In the genomic region with DNA sequence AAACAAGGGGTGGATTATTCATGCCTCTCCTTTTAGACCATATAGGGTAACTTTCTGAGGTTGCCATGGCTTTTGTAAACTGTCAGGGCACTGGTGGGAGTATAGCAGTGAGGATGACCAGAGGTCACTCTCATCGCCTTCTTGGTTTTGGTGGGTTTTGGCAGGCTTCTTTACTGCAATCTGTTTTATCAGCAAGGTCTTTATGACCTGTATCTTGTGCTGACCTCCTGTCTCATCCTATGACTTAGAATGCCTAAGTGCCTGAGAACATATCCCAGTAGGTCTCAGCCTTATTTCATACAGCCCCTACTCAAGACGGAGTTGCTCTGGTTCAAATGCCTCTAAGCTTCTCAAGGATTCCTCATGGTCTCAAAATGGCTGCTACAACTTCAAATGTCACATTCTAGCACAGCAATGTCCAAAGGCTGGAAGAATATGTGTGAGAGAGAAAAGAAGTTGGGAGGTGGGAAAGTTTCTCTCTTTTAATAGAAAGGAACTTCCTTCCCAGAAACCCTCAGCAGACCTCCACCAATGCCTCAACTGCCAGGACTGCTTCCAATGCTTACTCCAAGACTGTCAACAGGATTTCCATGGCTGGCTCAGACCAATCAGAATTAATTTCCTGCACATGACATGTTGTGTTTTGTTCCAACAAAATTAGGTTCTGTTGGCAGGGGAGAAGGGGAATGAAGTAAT, we compare ENCODE assay signal across 1 cellular context.
TF ChIP-seq lines count a peak whose summit lies in the region.

No MANE protein-coding gene starts in this region.

TF ChIP-seq in endothelial cell of umbilical vein, 7 proteins besides CTCF, POLR2A, EP300 and RAD21:
- TF ChIP-seq JUN (IDR thresholded peaks at IDR 0.05; ENCODE audit: borderline replicate concordance, insufficient read depth, insufficient read length, low read depth) (no peak), MYC (IDR thresholded peaks at IDR 0.05; ENCODE audit: low read depth, low read length) (no peak), FOS (IDR thresholded peaks at IDR 0.05; ENCODE audit: borderline replicate concordance, insufficient read depth, low read length) (no peak), GATA2 (IDR thresholded peaks at IDR 0.05; ENCODE audit: insufficient read depth, insufficient read length, low read depth, low read length) (no peak), POLR2AphosphoS5 (IDR thresholded peaks at IDR 0.05; ENCODE audit: insufficient read depth, low read depth, low read length) (no peak), EZH2 (IDR thresholded peaks at IDR 0.05; ENCODE audit: borderline replicate concordance, low read depth, low read length, severe bottlenecking) (no peak)
- TF ChIP-seq, protein P1, sequence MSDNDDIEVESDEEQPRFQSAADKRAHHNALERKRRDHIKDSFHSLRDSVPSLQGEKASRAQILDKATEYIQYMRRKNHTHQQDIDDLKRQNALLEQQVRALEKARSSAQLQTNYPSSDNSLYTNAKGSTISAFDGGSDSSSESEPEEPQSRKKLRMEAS (IDR thresholded peaks at IDR 0.05; ENCODE audit: insufficient read depth, insufficient read length), result no peak
